Comparison of ENCODE assay signal across 16 cellular contexts in the genomic region with DNA sequence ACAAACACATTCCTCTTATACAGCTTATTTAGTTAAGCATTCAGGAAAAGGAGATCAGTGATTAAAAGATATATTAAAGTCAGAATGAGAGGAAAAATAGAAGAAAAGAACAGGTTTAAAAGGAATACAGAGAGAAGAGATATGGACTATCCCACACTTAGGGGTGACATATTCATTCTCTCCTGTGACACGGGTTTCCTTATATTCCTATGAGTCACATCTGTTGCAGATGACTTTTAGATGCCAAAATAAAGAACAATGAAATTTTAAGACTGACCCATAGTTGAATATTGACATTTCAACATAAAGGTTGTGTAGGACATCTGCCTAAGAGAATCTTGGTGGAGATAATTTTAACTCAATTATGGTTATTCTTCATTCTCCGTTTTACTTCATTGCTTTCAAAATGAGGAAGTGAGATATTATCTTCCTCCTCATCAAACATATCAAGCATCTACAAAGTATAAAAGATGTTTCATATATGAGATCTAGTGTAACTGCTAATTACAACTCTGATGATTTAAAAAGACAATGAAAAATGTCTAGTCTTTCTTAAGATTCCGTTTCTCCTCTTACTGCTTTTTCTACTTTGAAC.
DNase-seq lines count a peak whose midpoint lies in the region; ATAC-seq and TF ChIP-seq lines count a peak whose summit lies in the region.
"Had no signal": no experiment of that assay in that cellular context is flagged by ENCODE, and none has a peak within 500 bp of the region (broad histone marks: within the 10 kb centered on the region; RNA-seq: fewer than 3 reads in every experiment).

No MANE protein-coding gene starts in this region.

- no peaks in the 10 kb centered on the region for H3K9me3 ChIP-seq in body of pancreas
- H3K9me3 ChIP-seq: A549, SJCRH30 had no signal

- H3K36me3 Mint-ChIP-seq in activated CD4-positive, alpha-beta memory T cell treated with anti-CD3 and anti-CD28 coated beads, Interleukin-2, amount 10 ng/mL, durations not matched to agents 7 days and 5 days (ENCODE audit: low read depth): no peaks in the 10 kb centered on the region
- H3K36me3 Mint-ChIP-seq: IgD-negative memory B cell had no signal

- intact Hi-C loops in body of pancreas (cut with DNase I): no loop called here

- no peak overlapping the region for H3K27ac ChIP-seq in body of pancreas
- H3K27ac ChIP-seq: A549, lower lobe of right lung, SJCRH30 had no signal

- H3K4me3 ChIP-seq in body of pancreas: no peak overlapping the region
- H3K4me3 ChIP-seq: A549, lower lobe of right lung, SJCRH30, smooth muscle cell had no signal

- no peaks in the 10 kb centered on the region for H3K27me3 ChIP-seq in body of pancreas
- H3K27me3 ChIP-seq: SJCRH30 had no signal

- H3K4me1 ChIP-seq in body of pancreas: no peaks in the 10 kb centered on the region
- H3K4me1 ChIP-seq: A549, lower lobe of right lung, SJCRH30 had no signal

- H3K27ac Mint-ChIP-seq in activated CD4-positive, alpha-beta memory T cell treated with anti-CD3 and anti-CD28 coated beads, Interleukin-2, amount 10 ng/mL, durations not matched to agents 7 days and 5 days: no peak overlapping the region
- H3K27ac Mint-ChIP-seq: IgD-negative memory B cell had no signal

- no peak overlapping the region for H3K4me3 Mint-ChIP-seq in activated CD4-positive, alpha-beta memory T cell treated with anti-CD3 and anti-CD28 coated beads, Interleukin-2, amount 10 ng/mL, durations not matched to agents 7 days and 5 days
- H3K4me3 Mint-ChIP-seq: IgD-negative memory B cell had no signal

- CTCF ChIA-PET in activated CD4-positive, alpha-beta memory T cell treated with anti-CD3 and anti-CD28 coated beads, Interleukin-2, amount 10 ng/mL, durations not matched to agents 7 days and 5 days (lab: Charles Lee): no interaction called here

- peak; percentile 53 for ATAC-seq in GM21447 (IDR thresholded peaks at IDR 0.05; ENCODE audit: unreplicated experiment)
- ATAC-seq in body of pancreas: no peak
- ATAC-seq: A549; activated CD4-positive, CD25-positive, alpha-beta regulatory T cell treated with anti-CD3 and anti-CD28 coated beads, Interleukin-2, amount 50 U/mL, for 24 hours; lower lobe of right lung had no signal

- no peak for TF ChIP-seq CTCF in body of pancreas (IDR thresholded peaks at IDR 0.05)

- POLR2A ChIA-PET in activated CD4-positive, alpha-beta memory T cell treated with anti-CD3 and anti-CD28 coated beads, Interleukin-2, amount 10 ng/mL, durations not matched to agents 7 days and 5 days (lab: Charles Lee): no interaction called here

- no peak for TF ChIP-seq POLR2A in body of pancreas (IDR thresholded peaks at IDR 0.05)

- H3K36me3 ChIP-seq in body of pancreas (replicated peaks in 1 of 2; ENCODE audit: insufficient read depth in 1 of 2, low read depth in 2 of 2): no peaks in the 10 kb centered on the region
- H3K36me3 ChIP-seq: lower lobe of right lung, SJCRH30 had no signal

- peak; percentile 11 for DNase-seq in NCI-H748 (lab: John Stamatoyannopoulos, UW; ENCODE audit: unreplicated experiment)
- DNase-seq in NCI-H748 treated with DMSO at 0.1 percent for 48 hours (lab: John Stamatoyannopoulos, UW): no peak
- peak; percentile 7 for DNase-seq in M059J (ENCODE audit: low read depth)
- peak; percentile 30 for DNase-seq in dermis blood vessel endothelial cell
- no peak for DNase-seq in activated CD4-positive, alpha-beta memory T cell treated with anti-CD3 and anti-CD28 coated beads, Interleukin-2, amount 10 ng/mL, durations not matched to agents 7 days and 5 days
- no peak for DNase-seq in cerebellar nuclear complex (lab: John Stamatoyannopoulos, UW)
- no peak for DNase-seq in body of pancreas
- DNase-seq: hippocampal formation, lower lobe of right lung, NCI-H2227 treated with DMSO at 0.1 percent for 48 hours, SJCRH30 had no signal

- H3K9me3 Mint-ChIP-seq in activated CD4-positive, alpha-beta memory T cell treated with anti-CD3 and anti-CD28 coated beads, Interleukin-2, amount 10 ng/mL, durations not matched to agents 7 days and 5 days: no peaks in the 10 kb centered on the region

- no peaks in the 10 kb centered on the region for H3K4me1 Mint-ChIP-seq in activated CD4-positive, alpha-beta memory T cell treated with anti-CD3 and anti-CD28 coated beads, Interleukin-2, amount 10 ng/mL, durations not matched to agents 7 days and 5 days

- 54 to 66% methylated on average over 3 of the region's 3 CpGs for whole genome bisulfite sequencing in body of pancreas, 2 donors

- no peaks in the 10 kb centered on the region for H3K27me3 Mint-ChIP-seq in activated CD4-positive, alpha-beta memory T cell treated with anti-CD3 and anti-CD28 coated beads, Interleukin-2, amount 10 ng/mL, durations not matched to agents 7 days and 5 days

Comparison
In these comparisons a context has a peak if more than half of its experiments do, and no peak if none do; other contexts are left out.
1. DNase-seq: peak in NCI-H748 (single experiment), M059J (single experiment) and dermis blood vessel endothelial cell (single experiment); none in NCI-H748 treated with DMSO at 0.1 percent for 48 hours (single experiment), activated CD4-positive, alpha-beta memory T cell treated with anti-CD3 and anti-CD28 coated beads, Interleukin-2, amount 10 ng/mL, durations not matched to agents 7 days and 5 days (single experiment), cerebellar nuclear complex (0 of 2) and body of pancreas (0 of 4).